In genomic region chr5:143435207-143435657, GRCh38 we compare ENCODE assay signal across 7 cellular contexts. TPM values are rescaled to one million over a fixed set of nuclear protein-coding genes. Genes with fewer than 3 reads are reported as not detected.
DNase-seq lines count a peak whose midpoint lies in the region; ATAC-seq lines count a peak whose summit lies in the region.

No MANE protein-coding gene starts in this region.

- H2AFZ ChIP-seq in trophoblast cell (ENCODE audit: insufficient read depth, low read length, poor library complexity) = no peak overlapping the region

- H3K79me1 ChIP-seq in trophoblast cell (ENCODE audit: low read length) = no peaks in the 10 kb centered on the region

- peak overlapping the region; percentile 51 for H3K4me3 ChIP-seq in effector memory CD4-positive, alpha-beta T cell (ENCODE audit: insufficient read depth, low read depth, low read length, poor library complexity, severe bottlenecking)
- no peak overlapping the region for H3K4me3 ChIP-seq in trophoblast cell (ENCODE audit: low read depth, low read length)

- peaks cover 22% of the 10 kb centered on the region for H3K4me1 ChIP-seq in effector memory CD4-positive, alpha-beta T cell (ENCODE audit: control insufficient read depth, insufficient read depth, low read length, poor library complexity, severe bottlenecking)
- H3K4me1 ChIP-seq in trophoblast cell (ENCODE audit: control insufficient read depth in 1 of 2, insufficient read depth in 2 of 2, low read length in 2 of 2) = no peaks in the 10 kb centered on the region

- H3K4ac ChIP-seq in trophoblast cell (ENCODE audit: low read depth, low read length) = no peak overlapping the region

- no peaks in the 10 kb centered on the region for H3K36me3 ChIP-seq in effector memory CD4-positive, alpha-beta T cell (ENCODE audit: control insufficient read depth, insufficient read depth, low read length)
- H3K36me3 ChIP-seq in trophoblast cell (ENCODE audit: control insufficient read depth in 1 of 2, insufficient read depth in 2 of 2, low read length in 2 of 2) = no peaks in the 10 kb centered on the region

- H2BK12ac ChIP-seq in trophoblast cell (ENCODE audit: low read length) = no peak overlapping the region

- H2BK120ac ChIP-seq in trophoblast cell (ENCODE audit: insufficient read depth, low read length, poor library complexity) = no peak overlapping the region

- no peak overlapping the region for H4K8ac ChIP-seq in trophoblast cell (ENCODE audit: low read depth, low read length)

- no peaks in the 10 kb centered on the region for H3K79me2 ChIP-seq in trophoblast cell (ENCODE audit: control insufficient read depth, insufficient read depth, low read length, poor library complexity)

- H3K23ac ChIP-seq in trophoblast cell (ENCODE audit: low read length) = no peak overlapping the region

- no peak overlapping the region for H3K9ac ChIP-seq in trophoblast cell (ENCODE audit: low read length)

- no peak overlapping the region for H4K91ac ChIP-seq in trophoblast cell (ENCODE audit: low read depth, low read length)

- no peak overlapping the region for H4K12ac ChIP-seq in trophoblast cell (ENCODE audit: low read depth, low read length)

- no peaks in the 10 kb centered on the region for H3K9me3 ChIP-seq in effector memory CD4-positive, alpha-beta T cell (ENCODE audit: control insufficient read depth, low read length)
- H3K9me3 ChIP-seq in trophoblast cell (ENCODE audit: insufficient read depth, low read depth, low read length) = no peaks in the 10 kb centered on the region

- H3K14ac ChIP-seq in trophoblast cell (ENCODE audit: low read length) = no peak overlapping the region

- no CpG with 5 or more reads among the region's 6 CpGs for WGBS in trophoblast cell (ENCODE audit: extremely low coverage, insufficient coverage, insufficient read length)

- H2AK5ac ChIP-seq in trophoblast cell (ENCODE audit: low read length) = no peak overlapping the region

- H3K4me2 ChIP-seq in trophoblast cell (ENCODE audit: low read length) = no peak overlapping the region

- no peak overlapping the region for H3K18ac ChIP-seq in trophoblast cell (ENCODE audit: low read length)

- H3K27ac ChIP-seq in effector memory CD4-positive, alpha-beta T cell (ENCODE audit: insufficient read depth, low read length, poor library complexity, severe bottlenecking) = peak overlapping the region; percentile 65
- no peak overlapping the region for H3K27ac ChIP-seq in trophoblast cell (ENCODE audit: low read depth, low read length)

- H3K27me3 ChIP-seq in effector memory CD4-positive, alpha-beta T cell (replicated peaks; ENCODE audit: control insufficient read depth, insufficient read depth, low read length, poor library complexity, severe bottlenecking) = no peaks in the 10 kb centered on the region
- no peaks in the 10 kb centered on the region for H3K27me3 ChIP-seq in trophoblast cell (ENCODE audit: insufficient read depth, low read length)

- peak; percentile 99 for DNase-seq in NOMO-1 treated with DMSO at 0.1 percent for 48 hours (lab: John Stamatoyannopoulos, UW; ENCODE audit: unreplicated experiment)
- peak in 1 of 3 donors; percentile 24 for DNase-seq in effector memory CD4-positive, alpha-beta T cell
- DNase-seq in trophoblast cell = peak; percentile 28 to 70
- no peak for DNase-seq in SW 1271 (lab: John Stamatoyannopoulos, UW)
- no peak for DNase-seq in H4 (ENCODE audit: low spot score)

- ATAC-seq in GM18868 (IDR thresholded peaks at IDR 0.05; ENCODE audit: unreplicated experiment) = peak; percentile 89
- peak; percentile 83 for ATAC-seq in HG02623 (IDR thresholded peaks at IDR 0.05; ENCODE audit: unreplicated experiment)

- no peak overlapping the region for H2BK5ac ChIP-seq in trophoblast cell (ENCODE audit: low read depth, low read length, poor library complexity)

RNA-seq across cellular contexts. Expression of gene NR3C1, which starts 31.7 kb away (rescaled TPM):
- 1.3 and 1.4 TPM in 2 replicates for polyA plus RNA-seq in trophoblast cell (2013)
- 47.9 and 55.5 TPM in 2 replicates for total RNA-seq in H4 (2014; rRNA removed; shearing (Covaris generic))

Comparison
In these comparisons a context has a peak if more than half of its experiments do, and no peak if none do; other contexts are left out.
1. DNase-seq: peak in NOMO-1 treated with DMSO at 0.1 percent for 48 hours (single experiment) and trophoblast cell (2 of 2); none in SW 1271 (0 of 2) and H4 (single experiment).